ENCODE assay signal across 18 cellular contexts in genomic region chr9:6410653-6411052, GRCh38.
"Had no signal": no experiment of that assay in that cellular context is flagged by ENCODE, and none has a peak within 500 bp of the region (broad histone marks: within the 10 kb centered on the region; RNA-seq: fewer than 3 reads in every experiment).

No MANE protein-coding gene starts in this region.

- FAIRE-seq: bronchial epithelial cell, endometrium had no signal

- H3K4me3 ChIP-seq: dorsolateral prefrontal cortex, esophagus muscularis mucosa, lung, thyroid gland, uterus had no signal

- H3K9me3 ChIP-seq: ascending aorta, esophagus muscularis mucosa, neutrophil, thyroid gland, uterus had no signal

- H3K27ac ChIP-seq: ascending aorta, esophagus muscularis mucosa, neutrophil, thyroid gland, uterus, VCaP had no signal

- DNase-seq: activated CD4-positive, alpha-beta T cell treated with anti-CD3 and anti-CD28 coated beads for 36 hours; activated naive CD4-positive, alpha-beta T cell treated with Interleukin-2 at 50 U/mL for 16 hours; activated naive CD8-positive, alpha-beta T cell treated with anti-CD3 and anti-CD28 coated beads, Interleukin-2, amount 50 U/mL, for 24 hours; dorsolateral prefrontal cortex; head of caudate nucleus; left colon; naive thymus-derived CD4-positive, alpha-beta T cell; retina; stimulated activated CD4-positive, alpha-beta T cell treated with anti-CD3 and anti-CD28 coated beads, Interleukin-4, amount 100 ng/mL, for 4 hours; thyroid gland; uterus had no signal

- H3K4me1 ChIP-seq: uterus had no signal

- H3K27me3 ChIP-seq: ascending aorta, dorsolateral prefrontal cortex, neutrophil, thyroid gland, uterus had no signal

- H3K36me3 ChIP-seq: ascending aorta, esophagus muscularis mucosa, neutrophil, thyroid gland, uterus had no signal

- ATAC-seq: activated CD4-positive, alpha-beta T cell treated with anti-CD3 and anti-CD28 coated beads for 36 hours; activated naive CD8-positive, alpha-beta T cell treated with anti-CD3 and anti-CD28 coated beads, Interleukin-2, amount 50 U/mL, for 24 hours; left colon; naive thymus-derived CD4-positive, alpha-beta T cell had no signal
